8 cellular contexts compared by ENCODE assay signal in genomic region chr2:9555338-9556120, GRCh38. TPM values are rescaled to one million over a fixed set of nuclear protein-coding genes. Genes with fewer than 3 reads are reported as not detected.
DNase-seq lines count a peak whose midpoint lies in the region; ATAC-seq and TF ChIP-seq lines count a peak whose summit lies in the region.

TSS of gene ADAM17 (minus strand) at chr2:9555830. CDS start at chr2:9555605, 225 bp downstream.

- TF ChIP-seq POLR2A in upper lobe of left lung (IDR thresholded peaks at IDR 0.05), result peak in 3 of 4 donors; percentile 89 to 98 (median 93)

- whole genome bisulfite sequencing in upper lobe of left lung, 2 donors, result 0% methylated on average over 26 to 37 of the region's 73 CpGs

- peak in 3 of 4 donors; percentile 12 to 88 (median 52) for TF ChIP-seq EP300 in upper lobe of left lung (IDR thresholded peaks at IDR 0.05)

- peak; percentile 89 for DNase-seq in NCI-H128 (lab: John Stamatoyannopoulos, UW; ENCODE audit: unreplicated experiment)
- DNase-seq in SW480 (ENCODE audit: low spot score), result peak; percentile 97
- peak; percentile 99 for DNase-seq in adipocyte (ENCODE audit: low read depth)
- peak; percentile 99 for DNase-seq in cardiac septum (ENCODE audit: low spot score)
- DNase-seq in posterior cingulate gyrus, result peak; percentile 79 to 99 (median 88)
- DNase-seq in upper lobe of left lung, result peak; percentile 99

- peak; percentile 90 for ATAC-seq in HG02759 (IDR thresholded peaks at IDR 0.05; ENCODE audit: unreplicated experiment)
- ATAC-seq in upper lobe of left lung (ENCODE audit: low FRiP score in 2 of 2), result peak; percentile 95 to 98

- H3K27me3 ChIP-seq in adipocyte (replicated peaks; ENCODE audit: control insufficient read depth, insufficient read depth, low read length), result no peaks in the 10 kb centered on the region
- no peaks in the 10 kb centered on the region for H3K27me3 ChIP-seq in upper lobe of left lung

- H3K4me1 ChIP-seq in adipocyte (ENCODE audit: control insufficient read depth, insufficient read depth, low read length) (peaks cover 50% of the 10 kb centered on the region), upper lobe of left lung (peaks cover 45 to 49% (median 47%) of the 10 kb centered on the region in 4 donors)

- intact Hi-C loops in cardiac septum (cut with DNase I), result loop anchor here (1.0 to 5.0 kb wide), 7 partner anchors 52 to 487 kb away; partner anchors contain the start of genes IAH1, KLF11 and YWHAQ
- intact Hi-C loops in posterior cingulate gyrus (cut with DNase I), result loop anchor here (2.0 to 10.0 kb wide), 4 partner anchors 75 to 217 kb away; partner anchors contain the start of genes CPSF3, IAH1, ITGB1BP1 and YWHAQ

- H3K9me3 ChIP-seq in adipocyte (ENCODE audit: control insufficient read depth, low read length), result no peaks in the 10 kb centered on the region
- no peaks in the 10 kb centered on the region for H3K9me3 ChIP-seq in upper lobe of left lung

- no peaks in the 10 kb centered on the region for H3K36me3 ChIP-seq in adipocyte (ENCODE audit: control insufficient read depth, insufficient read depth, low read length, severe bottlenecking)
- no peaks in the 10 kb centered on the region for H3K36me3 ChIP-seq in upper lobe of left lung

- H3K27ac ChIP-seq in upper lobe of left lung, result peak within 1 kb of the TSS; percentile 97 to 98 (median 98)

- TF ChIP-seq CTCF in GM12874 (IDR thresholded peaks at IDR 0.05; ENCODE audit: insufficient read depth, low read depth, low read length) (peak; percentile 32), upper lobe of left lung (IDR thresholded peaks at IDR 0.05) (peak; percentile 27 to 88 (median 74))

- H3K4me3 ChIP-seq in adipocyte (ENCODE audit: low read length) (peak within 1 kb of the TSS; percentile 97), upper lobe of left lung (peak within 1 kb of the TSS; percentile 80 to 93 (median 88))

- peak within 1 kb of the TSS; percentile 97 for H3K9ac ChIP-seq in adipocyte (ENCODE audit: low read length)

RNA-seq across cellular contexts. Expression of gene ADAM17, which starts in this region (rescaled TPM):
- total RNA-seq in cardiac septum, result 18.9 TPM
- total RNA-seq in upper lobe of left lung, result 10 to 100 TPM; 59.7 to 71.0 (median 66.3) TPM

Comparison
In these comparisons a context has a peak if more than half of its experiments do, and no peak if none do; other contexts are left out.
1. Peak in every context shown above with its lines: DNase-seq, ATAC-seq, H3K4me3 ChIP-seq and H3K27ac ChIP-seq.